8 cellular contexts compared by ENCODE assay signal in genomic region chr21:44874240-44874496, GRCh38.
DNase-seq lines count a peak whose midpoint lies in the region; ATAC-seq and TF ChIP-seq lines count a peak whose summit lies in the region.

No MANE protein-coding gene starts in this region.

- H4K20me1 ChIP-seq in DND-41 (ENCODE audit: insufficient read depth, low read length), result peaks cover 35% of the 10 kb centered on the region

- H2AFZ ChIP-seq in DND-41 (ENCODE audit: low read depth, low read length), result peak overlapping the region; percentile 84

- DNase-seq in DND-41 (peak; percentile 41), HL-60 (ENCODE audit: low read depth in 1 of 2, low spot score in 1 of 2) (no peak), brain microvascular endothelial cell (no peak), OCI-M2 (lab: John Stamatoyannopoulos, UW; ENCODE audit: unreplicated experiment) (no peak), GDM1 (lab: John Stamatoyannopoulos, UW) (no peak)
- no peak for DNase-seq in stimulated activated CD4-positive, alpha-beta T cell treated with anti-CD3 and anti-CD28 coated beads, Interleukin-4, amount 100 ng/mL, for 1 hour

- H3K9ac ChIP-seq in DND-41 (ENCODE audit: low read depth, low read length) (peak overlapping the region; percentile 77), mucosa of rectum (ENCODE audit: low read depth in 1 of 2, low read length in 2 of 2) (peak overlapping the region; percentile 72 to 93)

- peaks cover 48% of the 10 kb centered on the region for H3K4me1 ChIP-seq in DND-41 (ENCODE audit: insufficient read depth, low read length)
- H3K4me1 ChIP-seq in mucosa of rectum (ENCODE audit: control insufficient read depth in 2 of 2, insufficient read depth in 2 of 2, low read length in 2 of 2), result peaks cover 34 to 60% of the 10 kb centered on the region in 2 donors

- H3K9me3 ChIP-seq in DND-41 (ENCODE audit: insufficient read depth, low read length, severe bottlenecking) (no peaks in the 10 kb centered on the region), mucosa of rectum (ENCODE audit: control insufficient read depth in 2 of 2, low read length in 2 of 2) (no peaks in the 10 kb centered on the region)

- H3K27me3 ChIP-seq in DND-41 (ENCODE audit: insufficient read depth, low read length, poor library complexity) (peaks cover 23% of the 10 kb centered on the region), HL-60 (ENCODE audit: insufficient read depth, poor library complexity, severe bottlenecking) (no peaks in the 10 kb centered on the region), brain microvascular endothelial cell (replicated peaks) (no peaks in the 10 kb centered on the region), mucosa of rectum (ENCODE audit: control insufficient read depth in 2 of 2, insufficient read depth in 2 of 2, low read length in 2 of 2) (no peaks in the 10 kb centered on the region)

- H3K4me2 ChIP-seq in DND-41 (ENCODE audit: insufficient read depth, low read length), result peak overlapping the region; percentile 99

- H3K4me3 ChIP-seq in DND-41 (ENCODE audit: low read depth in 1 of 2, low read length in 2 of 2) (peak overlapping the region; percentile 39 to 87), HL-60 (replicated peaks; ENCODE audit: insufficient read depth, low read length) (peak overlapping the region; percentile 40), brain microvascular endothelial cell (ENCODE audit: low read depth, low read length) (peak overlapping the region; percentile 79), mucosa of rectum (ENCODE audit: low read length in 2 of 2) (peak overlapping the region; percentile 73 to 77)

- in situ Hi-C loops in brain microvascular endothelial cell (cut with HindIII; ENCODE audit: low pct_ligation_motif_present, low sequenced_read_pairs), result no loop called here

- H3K36me3 ChIP-seq in DND-41 (ENCODE audit: insufficient read depth, low read length), result peaks cover 6% of the 10 kb centered on the region; the same call in 1 of the 2 replicates
- no peaks in the 10 kb centered on the region for H3K36me3 ChIP-seq in brain microvascular endothelial cell (replicated peaks)
- H3K36me3 ChIP-seq in mucosa of rectum (ENCODE audit: control insufficient read depth in 2 of 2, insufficient read depth in 2 of 2, low read length in 2 of 2), result no peaks in the 10 kb centered on the region

- H3K27ac ChIP-seq in DND-41 (ENCODE audit: low read length) (peak overlapping the region; percentile 69), HL-60 (replicated peaks) (peak overlapping the region; percentile 61), brain microvascular endothelial cell (no peak overlapping the region), mucosa of rectum (ENCODE audit: low read depth in 2 of 2, low read length in 2 of 2) (peak overlapping the region; percentile 92 to 95)

- ATAC-seq in DND-41 (ENCODE audit: insufficient read depth, low read depth) (peak; percentile 5), HG02885 (IDR thresholded peaks at IDR 0.05; ENCODE audit: poor library complexity, unreplicated experiment) (no peak)

- TF ChIP-seq CTCF in DND-41 (IDR thresholded peaks at IDR 0.05; ENCODE audit: borderline replicate concordance, extremely low read depth, low read length, poor library complexity, severe bottlenecking) (no peak), HL-60 (IDR thresholded peaks at IDR 0.05; ENCODE audit: insufficient read depth, low read length) (no peak), brain microvascular endothelial cell (IDR thresholded peaks at IDR 0.05; ENCODE audit: low read depth, low read length, missing control alignments) (no peak)

- peaks cover 42% of the 10 kb centered on the region for H3K79me2 ChIP-seq in DND-41 (ENCODE audit: insufficient read depth, low read length)
